1 cellular context compared by ENCODE assay signal in the genomic region with DNA sequence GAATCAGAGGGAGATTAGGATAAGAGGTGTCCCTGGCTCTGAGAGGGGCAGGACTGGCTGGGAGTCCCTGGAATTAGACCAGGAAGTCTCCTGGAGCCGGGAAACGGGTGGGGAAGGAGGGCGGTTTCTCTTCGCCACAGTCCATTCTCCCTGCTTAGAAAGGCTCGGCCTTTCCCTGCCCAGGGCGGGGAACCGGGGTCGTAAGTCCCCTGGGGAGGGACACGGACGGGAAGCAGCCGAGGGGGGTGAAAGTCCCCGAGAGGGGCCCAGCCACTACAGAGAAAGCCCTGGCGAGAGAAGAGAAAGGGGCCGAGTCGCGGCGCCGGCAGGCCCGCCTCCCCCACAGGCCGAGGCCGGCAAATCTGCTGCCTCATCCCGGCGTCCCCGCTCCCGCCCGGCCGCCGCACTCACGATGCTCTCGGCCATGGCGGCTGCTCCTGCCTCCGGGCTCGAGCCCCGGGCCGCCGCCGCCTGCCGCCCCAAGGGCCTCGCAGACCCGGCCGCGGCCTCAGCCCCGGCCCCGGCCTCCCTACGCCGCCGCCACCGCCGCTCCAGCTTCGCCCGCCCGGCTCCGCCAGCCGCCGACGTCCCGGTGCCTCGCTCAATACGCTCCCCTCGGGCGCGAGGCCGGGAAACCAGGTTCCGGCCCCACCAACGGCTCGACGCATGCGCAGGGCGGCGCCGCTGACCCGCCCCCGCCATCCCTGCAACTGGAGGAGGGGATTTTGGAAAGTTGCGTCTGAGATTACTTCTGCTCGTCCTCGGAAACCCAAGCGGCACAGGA.
TF ChIP-seq lines count a peak whose summit lies in the region.

A gene (minus strand): TSS at position 608 of the 784 bp plus-strand sequence. CDS start 182 bp downstream, at position 426.
A gene (plus strand): TSS at position 692 of the 784 bp plus-strand sequence. CDS start 5,217 bp downstream, outside the sequence.

TF ChIP-seq in K562, 482 proteins besides CTCF, POLR2A, EP300 and RAD21 (continued from another document and continues in another):
- TF ChIP-seq NBN (IDR thresholded peaks at IDR 0.05; ENCODE audit: low read depth): no peak
- no peak for TF ChIP-seq BHLHE40 (IDR thresholded peaks at IDR 0.05; ENCODE audit: low read length)
- TF ChIP-seq U2AF1 (optimal IDR thresholded peaks at IDR 0.05; ENCODE audit: low read depth, low read length): peak; percentile 67
- TF ChIP-seq, protein P1, sequence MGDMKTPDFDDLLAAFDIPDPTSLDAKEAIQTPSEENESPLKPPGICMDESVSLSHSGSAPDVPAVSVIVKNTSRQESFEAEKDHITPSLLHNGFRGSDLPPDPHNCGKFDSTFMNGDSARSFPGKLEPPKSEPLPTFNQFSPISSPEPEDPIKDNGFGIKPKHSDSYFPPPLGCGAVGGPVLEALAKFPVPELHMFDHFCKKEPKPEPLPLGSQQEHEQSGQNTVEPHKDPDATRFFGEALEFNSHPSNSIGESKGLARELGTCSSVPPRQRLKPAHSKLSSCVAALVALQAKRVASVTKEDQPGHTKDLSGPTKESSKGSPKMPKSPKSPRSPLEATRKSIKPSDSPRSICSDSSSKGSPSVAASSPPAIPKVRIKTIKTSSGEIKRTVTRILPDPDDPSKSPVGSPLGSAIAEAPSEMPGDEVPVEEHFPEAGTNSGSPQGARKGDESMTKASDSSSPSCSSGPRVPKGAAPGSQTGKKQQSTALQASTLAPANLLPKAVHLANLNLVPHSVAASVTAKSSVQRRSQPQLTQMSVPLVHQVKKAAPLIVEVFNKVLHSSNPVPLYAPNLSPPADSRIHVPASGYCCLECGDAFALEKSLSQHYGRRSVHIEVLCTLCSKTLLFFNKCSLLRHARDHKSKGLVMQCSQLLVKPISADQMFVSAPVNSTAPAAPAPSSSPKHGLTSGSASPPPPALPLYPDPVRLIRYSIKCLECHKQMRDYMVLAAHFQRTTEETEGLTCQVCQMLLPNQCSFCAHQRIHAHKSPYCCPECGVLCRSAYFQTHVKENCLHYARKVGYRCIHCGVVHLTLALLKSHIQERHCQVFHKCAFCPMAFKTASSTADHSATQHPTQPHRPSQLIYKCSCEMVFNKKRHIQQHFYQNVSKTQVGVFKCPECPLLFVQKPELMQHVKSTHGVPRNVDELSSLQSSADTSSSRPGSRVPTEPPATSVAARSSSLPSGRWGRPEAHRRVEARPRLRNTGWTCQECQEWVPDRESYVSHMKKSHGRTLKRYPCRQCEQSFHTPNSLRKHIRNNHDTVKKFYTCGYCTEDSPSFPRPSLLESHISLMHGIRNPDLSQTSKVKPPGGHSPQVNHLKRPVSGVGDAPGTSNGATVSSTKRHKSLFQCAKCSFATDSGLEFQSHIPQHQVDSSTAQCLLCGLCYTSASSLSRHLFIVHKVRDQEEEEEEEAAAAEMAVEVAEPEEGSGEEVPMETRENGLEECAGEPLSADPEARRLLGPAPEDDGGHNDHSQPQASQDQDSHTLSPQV (IDR thresholded peaks at IDR 0.05): peak; percentile 67; the same call in 1 of the 2 replicates
- TF ChIP-seq MAFG (tag; conservative IDR thresholded peaks at IDR 0.05): no peak
- TF ChIP-seq, protein P2, sequence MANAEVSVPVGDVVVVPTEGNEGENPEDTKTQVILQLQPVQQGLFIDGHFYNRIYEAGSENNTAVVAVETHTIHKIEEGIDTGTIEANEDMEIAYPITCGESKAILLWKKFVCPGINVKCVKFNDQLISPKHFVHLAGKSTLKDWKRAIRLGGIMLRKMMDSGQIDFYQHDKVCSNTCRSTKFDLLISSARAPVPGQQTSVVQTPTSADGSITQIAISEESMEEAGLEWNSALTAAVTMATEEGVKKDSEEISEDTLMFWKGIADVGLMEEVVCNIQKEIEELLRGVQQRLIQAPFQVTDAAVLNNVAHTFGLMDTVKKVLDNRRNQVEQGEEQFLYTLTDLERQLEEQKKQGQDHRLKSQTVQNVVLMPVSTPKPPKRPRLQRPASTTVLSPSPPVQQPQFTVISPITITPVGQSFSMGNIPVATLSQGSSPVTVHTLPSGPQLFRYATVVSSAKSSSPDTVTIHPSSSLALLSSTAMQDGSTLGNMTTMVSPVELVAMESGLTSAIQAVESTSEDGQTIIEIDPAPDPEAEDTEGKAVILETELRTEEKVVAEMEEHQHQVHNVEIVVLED (CRISPR knock-in tag; IDR thresholded peaks at IDR 0.05): peak; percentile 96
- no peak for TF ChIP-seq ZNF174 (CRISPR knock-in tag; IDR thresholded peaks at IDR 0.05)
- peak; percentile 53 for TF ChIP-seq SOX6 (IDR thresholded peaks at IDR 0.05)
- no peak for TF ChIP-seq ZNF57 (CRISPR knock-in tag; IDR thresholded peaks at IDR 0.05)
- TF ChIP-seq ZFP30 (CRISPR knock-in tag; IDR thresholded peaks at IDR 0.05; ENCODE audit: borderline replicate concordance): no peak
- peak; percentile 60; the same call in 1 of the 2 replicates for TF ChIP-seq HDAC8 (tag; IDR thresholded peaks at IDR 0.05)
- no peak for TF ChIP-seq LEF1 (IDR thresholded peaks at IDR 0.05)
- TF ChIP-seq RFX5 (IDR thresholded peaks at IDR 0.05; ENCODE audit: low read depth, low read length): no peak
- no peak for TF ChIP-seq SAFB2 (IDR thresholded peaks at IDR 0.05; ENCODE audit: borderline replicate concordance, low read depth, low read length, severe bottlenecking)
- TF ChIP-seq TEAD4 (IDR thresholded peaks at IDR 0.05; ENCODE audit: low read length): peak; percentile 1
- TF ChIP-seq TEAD4 (CRISPR knock-in tag; IDR thresholded peaks at IDR 0.05; ENCODE audit: borderline replicate concordance): no peak
- TF ChIP-seq EGR1 (conservative IDR thresholded peaks at IDR 0.05): peak; percentile 99
- TF ChIP-seq, protein P3, sequence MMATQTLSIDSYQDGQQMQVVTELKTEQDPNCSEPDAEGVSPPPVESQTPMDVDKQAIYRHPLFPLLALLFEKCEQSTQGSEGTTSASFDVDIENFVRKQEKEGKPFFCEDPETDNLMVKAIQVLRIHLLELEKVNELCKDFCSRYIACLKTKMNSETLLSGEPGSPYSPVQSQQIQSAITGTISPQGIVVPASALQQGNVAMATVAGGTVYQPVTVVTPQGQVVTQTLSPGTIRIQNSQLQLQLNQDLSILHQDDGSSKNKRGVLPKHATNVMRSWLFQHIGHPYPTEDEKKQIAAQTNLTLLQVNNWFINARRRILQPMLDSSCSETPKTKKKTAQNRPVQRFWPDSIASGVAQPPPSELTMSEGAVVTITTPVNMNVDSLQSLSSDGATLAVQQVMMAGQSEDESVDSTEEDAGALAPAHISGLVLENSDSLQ (IDR thresholded peaks at IDR 0.05): no peak
- TF ChIP-seq, protein P4, sequence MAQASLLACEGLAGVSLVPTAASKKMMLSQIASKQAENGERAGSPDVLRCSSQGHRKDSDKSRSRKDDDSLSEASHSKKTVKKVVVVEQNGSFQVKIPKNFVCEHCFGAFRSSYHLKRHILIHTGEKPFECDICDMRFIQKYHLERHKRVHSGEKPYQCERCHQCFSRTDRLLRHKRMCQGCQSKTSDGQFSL (CRISPR knock-in tag; IDR thresholded peaks at IDR 0.05): no peak
- TF ChIP-seq, protein P4 (tag; IDR thresholded peaks at IDR 0.05): 0 out of 4 replicates have a peak, but pooled peaks of 1 of the 2 experiments have one; percentile 60
- TF ChIP-seq HDGF (IDR thresholded peaks at IDR 0.05): no peak
- no peak for TF ChIP-seq ZNF232 (CRISPR knock-in tag; IDR thresholded peaks at IDR 0.05)
- no peak for TF ChIP-seq XRCC3 (IDR thresholded peaks at IDR 0.05)
- TF ChIP-seq, protein P5, sequence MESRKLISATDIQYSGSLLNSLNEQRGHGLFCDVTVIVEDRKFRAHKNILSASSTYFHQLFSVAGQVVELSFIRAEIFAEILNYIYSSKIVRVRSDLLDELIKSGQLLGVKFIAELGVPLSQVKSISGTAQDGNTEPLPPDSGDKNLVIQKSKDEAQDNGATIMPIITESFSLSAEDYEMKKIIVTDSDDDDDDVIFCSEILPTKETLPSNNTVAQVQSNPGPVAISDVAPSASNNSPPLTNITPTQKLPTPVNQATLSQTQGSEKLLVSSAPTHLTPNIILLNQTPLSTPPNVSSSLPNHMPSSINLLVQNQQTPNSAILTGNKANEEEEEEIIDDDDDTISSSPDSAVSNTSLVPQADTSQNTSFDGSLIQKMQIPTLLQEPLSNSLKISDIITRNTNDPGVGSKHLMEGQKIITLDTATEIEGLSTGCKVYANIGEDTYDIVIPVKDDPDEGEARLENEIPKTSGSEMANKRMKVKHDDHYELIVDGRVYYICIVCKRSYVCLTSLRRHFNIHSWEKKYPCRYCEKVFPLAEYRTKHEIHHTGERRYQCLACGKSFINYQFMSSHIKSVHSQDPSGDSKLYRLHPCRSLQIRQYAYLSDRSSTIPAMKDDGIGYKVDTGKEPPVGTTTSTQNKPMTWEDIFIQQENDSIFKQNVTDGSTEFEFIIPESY (CRISPR knock-in tag; IDR thresholded peaks at IDR 0.05): no peak
- TF ChIP-seq NCOA4 (IDR thresholded peaks at IDR 0.05; ENCODE audit: partially characterized antibody): no peak
- TF ChIP-seq GTF2A2 (tag; IDR thresholded peaks at IDR 0.05): peak; percentile 75; the same call in 1 of the 2 replicates
- TF ChIP-seq, protein P6, sequence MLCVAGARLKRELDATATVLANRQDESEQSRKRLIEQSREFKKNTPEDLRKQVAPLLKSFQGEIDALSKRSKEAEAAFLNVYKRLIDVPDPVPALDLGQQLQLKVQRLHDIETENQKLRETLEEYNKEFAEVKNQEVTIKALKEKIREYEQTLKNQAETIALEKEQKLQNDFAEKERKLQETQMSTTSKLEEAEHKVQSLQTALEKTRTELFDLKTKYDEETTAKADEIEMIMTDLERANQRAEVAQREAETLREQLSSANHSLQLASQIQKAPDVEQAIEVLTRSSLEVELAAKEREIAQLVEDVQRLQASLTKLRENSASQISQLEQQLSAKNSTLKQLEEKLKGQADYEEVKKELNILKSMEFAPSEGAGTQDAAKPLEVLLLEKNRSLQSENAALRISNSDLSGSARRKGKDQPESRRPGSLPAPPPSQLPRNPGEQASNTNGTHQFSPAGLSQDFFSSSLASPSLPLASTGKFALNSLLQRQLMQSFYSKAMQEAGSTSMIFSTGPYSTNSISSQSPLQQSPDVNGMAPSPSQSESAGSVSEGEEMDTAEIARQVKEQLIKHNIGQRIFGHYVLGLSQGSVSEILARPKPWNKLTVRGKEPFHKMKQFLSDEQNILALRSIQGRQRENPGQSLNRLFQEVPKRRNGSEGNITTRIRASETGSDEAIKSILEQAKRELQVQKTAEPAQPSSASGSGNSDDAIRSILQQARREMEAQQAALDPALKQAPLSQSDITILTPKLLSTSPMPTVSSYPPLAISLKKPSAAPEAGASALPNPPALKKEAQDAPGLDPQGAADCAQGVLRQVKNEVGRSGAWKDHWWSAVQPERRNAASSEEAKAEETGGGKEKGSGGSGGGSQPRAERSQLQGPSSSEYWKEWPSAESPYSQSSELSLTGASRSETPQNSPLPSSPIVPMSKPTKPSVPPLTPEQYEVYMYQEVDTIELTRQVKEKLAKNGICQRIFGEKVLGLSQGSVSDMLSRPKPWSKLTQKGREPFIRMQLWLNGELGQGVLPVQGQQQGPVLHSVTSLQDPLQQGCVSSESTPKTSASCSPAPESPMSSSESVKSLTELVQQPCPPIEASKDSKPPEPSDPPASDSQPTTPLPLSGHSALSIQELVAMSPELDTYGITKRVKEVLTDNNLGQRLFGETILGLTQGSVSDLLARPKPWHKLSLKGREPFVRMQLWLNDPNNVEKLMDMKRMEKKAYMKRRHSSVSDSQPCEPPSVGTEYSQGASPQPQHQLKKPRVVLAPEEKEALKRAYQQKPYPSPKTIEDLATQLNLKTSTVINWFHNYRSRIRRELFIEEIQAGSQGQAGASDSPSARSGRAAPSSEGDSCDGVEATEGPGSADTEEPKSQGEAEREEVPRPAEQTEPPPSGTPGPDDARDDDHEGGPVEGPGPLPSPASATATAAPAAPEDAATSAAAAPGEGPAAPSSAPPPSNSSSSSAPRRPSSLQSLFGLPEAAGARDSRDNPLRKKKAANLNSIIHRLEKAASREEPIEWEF (CRISPR knock-in tag; IDR thresholded peaks at IDR 0.05): no peak
- no peak for TF ChIP-seq FOXK1 (CRISPR knock-in tag; IDR thresholded peaks at IDR 0.05; ENCODE audit: borderline replicate concordance)
- no peak for TF ChIP-seq SUPT5H (IDR thresholded peaks at IDR 0.05)
- TF ChIP-seq, protein P7, sequence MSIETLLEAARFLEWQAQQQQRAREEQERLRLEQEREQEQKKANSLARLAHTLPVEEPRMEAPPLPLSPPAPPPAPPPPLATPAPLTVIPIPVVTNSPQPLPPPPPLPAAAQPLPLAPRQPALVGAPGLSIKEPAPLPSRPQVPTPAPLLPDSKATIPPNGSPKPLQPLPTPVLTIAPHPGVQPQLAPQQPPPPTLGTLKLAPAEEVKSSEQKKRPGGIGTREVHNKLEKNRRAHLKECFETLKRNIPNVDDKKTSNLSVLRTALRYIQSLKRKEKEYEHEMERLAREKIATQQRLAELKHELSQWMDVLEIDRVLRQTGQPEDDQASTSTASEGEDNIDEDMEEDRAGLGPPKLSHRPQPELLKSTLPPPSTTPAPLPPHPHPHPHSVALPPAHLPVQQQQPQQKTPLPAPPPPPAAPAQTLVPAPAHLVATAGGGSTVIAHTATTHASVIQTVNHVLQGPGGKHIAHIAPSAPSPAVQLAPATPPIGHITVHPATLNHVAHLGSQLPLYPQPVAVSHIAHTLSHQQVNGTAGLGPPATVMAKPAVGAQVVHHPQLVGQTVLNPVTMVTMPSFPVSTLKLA (conservative IDR thresholded peaks at IDR 0.05): peak in 1 of 2 experiments; percentile 63; a peak in 1 of 4 replicates
- no peak for TF ChIP-seq MXI1 (IDR thresholded peaks at IDR 0.05; ENCODE audit: low read depth, low read length)
- TF ChIP-seq, protein P8, sequence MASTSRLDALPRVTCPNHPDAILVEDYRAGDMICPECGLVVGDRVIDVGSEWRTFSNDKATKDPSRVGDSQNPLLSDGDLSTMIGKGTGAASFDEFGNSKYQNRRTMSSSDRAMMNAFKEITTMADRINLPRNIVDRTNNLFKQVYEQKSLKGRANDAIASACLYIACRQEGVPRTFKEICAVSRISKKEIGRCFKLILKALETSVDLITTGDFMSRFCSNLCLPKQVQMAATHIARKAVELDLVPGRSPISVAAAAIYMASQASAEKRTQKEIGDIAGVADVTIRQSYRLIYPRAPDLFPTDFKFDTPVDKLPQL (IDR thresholded peaks at IDR 0.05; ENCODE audit: extremely low read depth, insufficient read length): no peak
- no peak for TF ChIP-seq PHTF2 (CRISPR knock-in tag; IDR thresholded peaks at IDR 0.05)
- peak; percentile 69 to 97 for TF ChIP-seq NONO (IDR thresholded peaks at IDR 0.05; ENCODE audit: low read depth in 2 of 2, low read length in 1 of 2)
- peak; percentile 97 for TF ChIP-seq GTF2E2 (tag; IDR thresholded peaks at IDR 0.05)
- TF ChIP-seq TCF7 (IDR thresholded peaks at IDR 0.05; ENCODE audit: borderline replicate concordance): no peak; the same call in 1 of the 2 replicates
- TF ChIP-seq SPI1 (IDR thresholded peaks at IDR 0.05; ENCODE audit: borderline replicate concordance, low read depth, low read length): no peak
- TF ChIP-seq OTX1 (CRISPR knock-in tag; IDR thresholded peaks at IDR 0.05): peak; percentile 36; the same call in 1 of the 2 replicates
- TF ChIP-seq ZNF584 (CRISPR knock-in tag; IDR thresholded peaks at IDR 0.05; ENCODE audit: low read depth): no peak
- TF ChIP-seq ZNF445 (CRISPR knock-in tag; IDR thresholded peaks at IDR 0.05; ENCODE audit: low read depth): no peak
- peak; percentile 46; the same call in 1 of the 2 replicates for TF ChIP-seq CBX1 (IDR thresholded peaks at IDR 0.05; ENCODE audit: low read depth)
- TF ChIP-seq ZNF140 (CRISPR knock-in tag; IDR thresholded peaks at IDR 0.05): no peak
- peak; percentile 86 for TF ChIP-seq NCOA1 (IDR thresholded peaks at IDR 0.05; ENCODE audit: low read depth)
- TF ChIP-seq MEIS2 (IDR thresholded peaks at IDR 0.05; ENCODE audit: partially characterized antibody): peak; percentile 83
- 0 out of 2 replicates have a peak, but pooled peaks have one; percentile 34 for TF ChIP-seq NR4A1 (CRISPR knock-in tag; IDR thresholded peaks at IDR 0.05)
- TF ChIP-seq NR4A1 (tag; IDR thresholded peaks at IDR 0.05): peak; percentile 48; the same call in 1 of the 2 replicates
